Comparison of ENCODE assay signal across 12 cellular contexts in the genomic region with DNA sequence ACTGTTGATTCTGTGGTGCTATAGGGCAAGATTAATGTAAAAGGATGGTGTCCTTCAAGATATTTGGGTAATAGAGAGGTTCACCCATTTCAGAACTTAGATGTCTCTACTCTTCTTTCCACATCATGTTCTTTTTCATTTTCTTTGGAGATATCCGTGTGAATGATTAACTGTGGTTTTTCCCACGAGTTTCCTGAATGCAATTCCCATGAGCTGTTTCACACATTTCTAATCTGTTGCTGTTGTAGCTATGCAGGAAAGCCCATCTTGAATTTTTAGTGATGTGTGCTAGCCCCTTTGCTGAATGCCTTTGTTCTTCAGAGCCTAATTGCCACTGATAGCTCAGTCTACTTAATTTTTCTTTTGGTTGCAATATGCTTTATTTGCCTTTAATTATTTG. TPM values are rescaled to one million over a fixed set of nuclear protein-coding genes. Genes with fewer than 3 reads are reported as not detected.
A peak's percentile ranks its signal among the peaks of the same experiment; 100 is the strongest.
DNase-seq lines count a peak whose midpoint lies in the region; TF ChIP-seq lines count a peak whose summit lies in the region.
"Had no signal": no experiment of that assay in that cellular context is flagged by ENCODE, and none has a peak within 500 bp of the region (broad histone marks: within the 10 kb centered on the region; RNA-seq: fewer than 3 reads in every experiment).

No MANE protein-coding gene starts in this region.

- no peak for TF ChIP-seq CTCF in fibroblast of the aortic adventitia (IDR thresholded peaks at IDR 0.05; ENCODE audit: insufficient read depth, low read length)
- no peak for TF ChIP-seq CTCF in retinal pigment epithelial cell (conservative IDR thresholded peaks at IDR 0.05; ENCODE audit: low read depth, low read length)

- peak overlapping the region; percentile 26 for H3K27ac Mint-ChIP-seq in activated naive CD4-positive, alpha-beta T cell treated with anti-CD3 and anti-CD28 coated beads, Interleukin-2, amount 50 U/mL, for 24 hours
- no peak overlapping the region for H3K27ac Mint-ChIP-seq in activated naive CD4-positive, alpha-beta T cell treated with anti-CD3 and anti-CD28 coated beads, Interleukin-2, amount 10 ng/mL, durations not matched to agents 7 days and 5 days
- no peak overlapping the region for H3K27ac Mint-ChIP-seq in activated T-helper 2 cell treated with anti-CD3 and anti-CD28 coated beads, Interferon-gamma antibody, Interleukin-2, Interleukin-4, amounts not matched to agents 10 μg/mL and 5 μg/mL and 100 μg/mL, durations not matched to agents 14 hours and 24 hours and 36 hours

- intact Hi-C loops in activated T-helper 2 cell treated with anti-CD3 and anti-CD28 coated beads, Interferon-gamma antibody, Interleukin-2, Interleukin-4, amounts not matched to agents 10 μg/mL and 5 μg/mL and 100 μg/mL, durations not matched to agents 14 hours and 24 hours and 36 hours (cut with micrococcal nuclease): no loop called here

- H3K27me3 Mint-ChIP-seq in activated naive CD4-positive, alpha-beta T cell treated with anti-CD3 and anti-CD28 coated beads, Interleukin-2, amount 50 U/mL, for 24 hours: no peaks in the 10 kb centered on the region
- H3K27me3 Mint-ChIP-seq in activated naive CD4-positive, alpha-beta T cell treated with anti-CD3 and anti-CD28 coated beads, Interleukin-2, amount 10 ng/mL, durations not matched to agents 7 days and 5 days: no peaks in the 10 kb centered on the region
- H3K27me3 Mint-ChIP-seq in activated T-helper 2 cell treated with anti-CD3 and anti-CD28 coated beads, Interferon-gamma antibody, Interleukin-2, Interleukin-4, amounts not matched to agents 10 μg/mL and 5 μg/mL and 100 μg/mL, durations not matched to agents 14 hours and 24 hours and 36 hours (ENCODE audit: low read depth): no peaks in the 10 kb centered on the region
- H3K27me3 Mint-ChIP-seq: naive B cell had no signal

- H3K4me3 ChIP-seq in fibroblast of the aortic adventitia (ENCODE audit: low read depth, low read length) (no peak overlapping the region), retinal pigment epithelial cell (ENCODE audit: low read length) (no peak overlapping the region)
- H3K4me3 ChIP-seq: transverse colon had no signal

- no peaks in the 10 kb centered on the region for H3K9me3 Mint-ChIP-seq in activated naive CD4-positive, alpha-beta T cell treated with anti-CD3 and anti-CD28 coated beads, Interleukin-2, amount 50 U/mL, for 24 hours
- H3K9me3 Mint-ChIP-seq in activated naive CD4-positive, alpha-beta T cell treated with anti-CD3 and anti-CD28 coated beads, Interleukin-2, amount 10 ng/mL, durations not matched to agents 7 days and 5 days: no peaks in the 10 kb centered on the region
- H3K9me3 Mint-ChIP-seq in activated T-helper 2 cell treated with anti-CD3 and anti-CD28 coated beads, Interferon-gamma antibody, Interleukin-2, Interleukin-4, amounts not matched to agents 10 μg/mL and 5 μg/mL and 100 μg/mL, durations not matched to agents 14 hours and 24 hours and 36 hours: no peaks in the 10 kb centered on the region
- H3K9me3 Mint-ChIP-seq: naive B cell had no signal

- no peak for DNase-seq in activated naive CD4-positive, alpha-beta T cell treated with anti-CD3 and anti-CD28 coated beads, Interleukin-2, amount 10 ng/mL, durations not matched to agents 7 days and 5 days
- DNase-seq in amniotic epithelial cell (ENCODE audit: low read depth) (peak; percentile 83), fibroblast of the aortic adventitia (ENCODE audit: low read depth) (peak; percentile 46), retinal pigment epithelial cell (ENCODE audit: low read depth) (peak; percentile 22), NCI-H1436 treated with DMSO at 0.1 percent for 48 hours (lab: John Stamatoyannopoulos, UW) (no peak), activated gamma-delta T cell (lab: John Stamatoyannopoulos, UW) (no peak)
- no peak for DNase-seq in activated T-helper 2 cell treated with anti-CD3 and anti-CD28 coated beads, Interferon-gamma antibody, Interleukin-2, Interleukin-4, amounts not matched to agents 10 μg/mL and 5 μg/mL and 100 μg/mL, durations not matched to agents 14 hours and 24 hours and 36 hours (ENCODE audit: low spot score)
- DNase-seq: 8988T, naive B cell, NCI-H1048, transverse colon had no signal

- H3K4me1 Mint-ChIP-seq in activated naive CD4-positive, alpha-beta T cell treated with anti-CD3 and anti-CD28 coated beads, Interleukin-2, amount 50 U/mL, for 24 hours: peaks cover 15% of the 10 kb centered on the region
- no peaks in the 10 kb centered on the region for H3K4me1 Mint-ChIP-seq in activated naive CD4-positive, alpha-beta T cell treated with anti-CD3 and anti-CD28 coated beads, Interleukin-2, amount 10 ng/mL, durations not matched to agents 7 days and 5 days
- peaks cover 3% of the 10 kb centered on the region for H3K4me1 Mint-ChIP-seq in activated T-helper 2 cell treated with anti-CD3 and anti-CD28 coated beads, Interferon-gamma antibody, Interleukin-2, Interleukin-4, amounts not matched to agents 10 μg/mL and 5 μg/mL and 100 μg/mL, durations not matched to agents 14 hours and 24 hours and 36 hours (ENCODE audit: low read depth)

- CTCF ChIA-PET in activated naive CD4-positive, alpha-beta T cell treated with anti-CD3 and anti-CD28 coated beads, Interleukin-2, amount 10 ng/mL, durations not matched to agents 7 days and 5 days (lab: Charles Lee): no interaction called here

- peaks cover 10% of the 10 kb centered on the region for H3K36me3 Mint-ChIP-seq in activated naive CD4-positive, alpha-beta T cell treated with anti-CD3 and anti-CD28 coated beads, Interleukin-2, amount 50 U/mL, for 24 hours
- H3K36me3 Mint-ChIP-seq in activated naive CD4-positive, alpha-beta T cell treated with anti-CD3 and anti-CD28 coated beads, Interleukin-2, amount 10 ng/mL, durations not matched to agents 7 days and 5 days: peaks cover 13% of the 10 kb centered on the region
- peaks cover 14% of the 10 kb centered on the region for H3K36me3 Mint-ChIP-seq in activated T-helper 2 cell treated with anti-CD3 and anti-CD28 coated beads, Interferon-gamma antibody, Interleukin-2, Interleukin-4, amounts not matched to agents 10 μg/mL and 5 μg/mL and 100 μg/mL, durations not matched to agents 14 hours and 24 hours and 36 hours (ENCODE audit: low read depth)

- H3K4me3 Mint-ChIP-seq in activated naive CD4-positive, alpha-beta T cell treated with anti-CD3 and anti-CD28 coated beads, Interleukin-2, amount 50 U/mL, for 24 hours: no peak overlapping the region
- no peak overlapping the region for H3K4me3 Mint-ChIP-seq in activated naive CD4-positive, alpha-beta T cell treated with anti-CD3 and anti-CD28 coated beads, Interleukin-2, amount 10 ng/mL, durations not matched to agents 7 days and 5 days
- no peak overlapping the region for H3K4me3 Mint-ChIP-seq in activated T-helper 2 cell treated with anti-CD3 and anti-CD28 coated beads, Interferon-gamma antibody, Interleukin-2, Interleukin-4, amounts not matched to agents 10 μg/mL and 5 μg/mL and 100 μg/mL, durations not matched to agents 14 hours and 24 hours and 36 hours (ENCODE audit: low read depth)

RNA-seq across cellular contexts. Expression of gene SNX27, which starts 27.6 kb away (rescaled TPM):
- total RNA-seq in fibroblast of the aortic adventitia (ENCODE audit: low replicate concordance): 14.1 and 28.6 TPM in 2 replicates
- total RNA-seq in activated T-helper 2 cell treated with anti-CD3 and anti-CD28 coated beads, Interferon-gamma antibody, Interleukin-2, Interleukin-4, amounts not matched to agents 10 μg/mL and 5 μg/mL and 100 μg/mL, durations not matched to agents 14 hours and 24 hours and 36 hours: 29.3 and 32.6 TPM in 2 replicates

Comparison
In these comparisons a context has a peak if more than half of its experiments do, and no peak if none do; other contexts are left out.
1. DNase-seq: peak in amniotic epithelial cell (single experiment), fibroblast of the aortic adventitia (single experiment) and retinal pigment epithelial cell (single experiment); none in activated naive CD4-positive, alpha-beta T cell treated with anti-CD3 and anti-CD28 coated beads, Interleukin-2, amount 10 ng/mL, durations not matched to agents 7 days and 5 days (single experiment), NCI-H1436 treated with DMSO at 0.1 percent for 48 hours (single experiment), activated gamma-delta T cell (single experiment) and activated T-helper 2 cell treated with anti-CD3 and anti-CD28 coated beads, Interferon-gamma antibody, Interleukin-2, Interleukin-4, amounts not matched to agents 10 μg/mL and 5 μg/mL and 100 μg/mL, durations not matched to agents 14 hours and 24 hours and 36 hours (single experiment).